ENCODE assay signal across 19 cellular contexts in the genomic region with DNA sequence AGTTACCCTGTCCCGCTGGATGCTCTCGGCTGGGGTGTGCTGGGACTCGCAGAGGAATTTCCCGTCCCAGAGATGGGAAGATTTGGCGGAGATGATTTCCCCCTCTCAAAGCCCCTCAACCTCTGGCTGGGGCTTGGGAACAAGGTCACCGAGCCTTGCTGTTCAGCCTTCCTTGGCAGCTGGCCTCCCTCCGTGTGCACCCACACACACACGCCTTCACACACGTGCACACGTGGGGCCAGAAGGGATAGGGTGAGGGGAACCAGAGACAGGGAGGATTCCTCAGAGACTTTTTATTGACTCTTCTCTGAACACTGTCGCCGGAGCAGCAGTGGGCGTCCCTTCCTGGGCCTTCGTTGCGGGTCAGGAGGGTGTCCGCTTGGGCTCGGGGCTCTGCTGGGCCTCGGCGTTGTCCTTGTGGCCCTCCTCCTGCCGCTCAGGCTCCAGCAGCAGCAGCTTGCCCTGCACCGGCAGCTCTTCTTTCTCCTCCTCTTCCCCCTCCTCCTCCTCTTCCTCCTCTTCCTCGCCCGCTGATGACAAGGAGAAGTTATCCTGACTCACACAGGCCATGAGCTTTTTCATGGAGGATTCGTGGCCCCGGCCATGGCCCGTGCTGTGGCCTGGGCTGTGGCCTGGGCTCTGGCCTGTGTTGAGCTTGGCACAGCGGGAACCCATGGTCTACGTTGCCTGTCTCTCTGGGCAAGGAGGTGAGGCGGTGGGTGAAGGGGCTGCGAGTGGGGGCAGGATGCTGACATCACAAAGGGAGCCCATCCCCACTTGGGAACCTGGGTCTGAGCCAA. TPM values are rescaled to one million over a fixed set of nuclear protein-coding genes. Genes with fewer than 3 reads are reported as not detected.
"Had no signal": no experiment of that assay in that cellular context is flagged by ENCODE, and none has a peak within 500 bp of the region (broad histone marks: within the 10 kb centered on the region; RNA-seq: fewer than 3 reads in every experiment).

A gene with protein sequence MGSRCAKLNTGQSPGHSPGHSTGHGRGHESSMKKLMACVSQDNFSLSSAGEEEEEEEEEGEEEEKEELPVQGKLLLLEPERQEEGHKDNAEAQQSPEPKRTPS (minus strand): TSS at position 709 of the 800 bp plus-strand sequence. CDS start 34 bp downstream, at position 675.

- H3K4me1 Mint-ChIP-seq: activated naive CD4-positive, alpha-beta T cell treated with anti-CD3 and anti-CD28 coated beads, Interleukin-2, amount 50 U/mL, for 24 hours; memory B cell had no signal

- H3K9me3 ChIP-seq: breast epithelium, esophagus squamous epithelium, left lung, neutrophil, spleen, uterus had no signal

- H3K27ac Mint-ChIP-seq: activated naive CD4-positive, alpha-beta T cell treated with anti-CD3 and anti-CD28 coated beads, Interleukin-2, amount 50 U/mL, for 24 hours; memory B cell; T-helper 1 cell treated with Interleukin-12 subunit alpha and Interleukin-12 subunit beta and Interleukin-4 antibody, amounts not matched to agents 30 μg/mL and 1 μg/mL, for 36 hours had no signal

- H3K4me3 ChIP-seq: breast epithelium, esophagus squamous epithelium, left lung, spleen, uterus had no signal

- H3K36me3 ChIP-seq: breast epithelium, esophagus squamous epithelium, left lung, neutrophil, spleen, uterus had no signal

- H3K27me3 ChIP-seq: breast epithelium, left lung, neutrophil, spleen, uterus had no signal

- FAIRE-seq: islet of Langerhans had no signal

- H3K27ac ChIP-seq: breast epithelium, esophagus squamous epithelium, left lung, neutrophil, spleen had no signal

- H3K27me3 Mint-ChIP-seq: activated naive CD4-positive, alpha-beta T cell treated with anti-CD3 and anti-CD28 coated beads, Interleukin-2, amount 50 U/mL, for 24 hours had no signal

- H3K4me1 ChIP-seq: breast epithelium, left lung, spleen, uterus had no signal

- H3K9me3 Mint-ChIP-seq: activated naive CD4-positive, alpha-beta T cell treated with anti-CD3 and anti-CD28 coated beads, Interleukin-2, amount 50 U/mL, for 24 hours; memory B cell; T-helper 1 cell treated with Interleukin-12 subunit alpha and Interleukin-12 subunit beta and Interleukin-4 antibody, amounts not matched to agents 30 μg/mL and 1 μg/mL, for 36 hours had no signal

- DNase-seq: activated CD4-positive, alpha-beta T cell treated with anti-CD3 and anti-CD28 coated beads for 48 hours; activated effector memory CD4-positive, alpha-beta T cell treated with Interleukin-2 at 50 U/mL for 16 hours; activated T-cell treated with anti-CD3 and anti-CD28 coated beads, Interleukin-2, amount 50 U/mL, for 1 hour; esophagus squamous epithelium; head of caudate nucleus; left lung; spleen; stimulated activated CD4-positive, alpha-beta T cell treated with anti-CD3 and anti-CD28 coated beads, Interleukin-2, amount 100 ng/mL, for 24 hours; stimulated activated naive CD4-positive, alpha-beta T cell treated with Interleukin-2 at 50 U/mL for 16 hours; uterus had no signal

- H3K4me3 Mint-ChIP-seq: activated naive CD4-positive, alpha-beta T cell treated with anti-CD3 and anti-CD28 coated beads, Interleukin-2, amount 50 U/mL, for 24 hours; memory B cell; T-helper 1 cell treated with Interleukin-12 subunit alpha and Interleukin-12 subunit beta and Interleukin-4 antibody, amounts not matched to agents 30 μg/mL and 1 μg/mL, for 36 hours had no signal

- H3K36me3 Mint-ChIP-seq: activated naive CD4-positive, alpha-beta T cell treated with anti-CD3 and anti-CD28 coated beads, Interleukin-2, amount 50 U/mL, for 24 hours; memory B cell had no signal

RNA-seq across cellular contexts. Expression of the gene that starts here (rescaled TPM):
- total RNA-seq: breast epithelium, cerebellum, dermis microvascular lymphatic vessel endothelial cell, esophagus squamous epithelium, left lung, spleen, temporal lobe, uterus had no signal
